18 cellular contexts compared by ENCODE assay signal in genomic region chr5:55469838-55470237, GRCh38.
"Had no signal": no experiment of that assay in that cellular context is flagged by ENCODE, and none has a peak within 500 bp of the region (broad histone marks: within the 10 kb centered on the region; RNA-seq: fewer than 3 reads in every experiment).

No MANE protein-coding gene starts in this region.

- DNase-seq: cortex of kidney; dorsolateral prefrontal cortex; effector CD8-positive, alpha-beta T cell; heart right ventricle; hypothalamus; left ventricle myocardium superior; mesenchymal stem cell; natural killer cell; occipital lobe; pancreas; retina; stimulated activated CD4-positive, alpha-beta T cell treated with anti-CD3 and anti-CD28 coated beads, Interleukin-2, amount 100 ng/mL, for 24 hours; stimulated activated naive CD4-positive, alpha-beta T cell; stomach; trophoblast cell had no signal

- H3K4me3 ChIP-seq: dorsolateral prefrontal cortex, heart right ventricle, lung, pancreas, skin epidermis, stomach had no signal

- H3K27ac ChIP-seq: skin epidermis had no signal

- H3K36me3 ChIP-seq: pancreas had no signal

- H3K9me3 ChIP-seq: heart right ventricle, pancreas, stomach had no signal

- ATAC-seq: left ventricle myocardium superior, natural killer cell, pancreas, sciatic nerve had no signal
